24 cellular contexts compared by ENCODE assay signal in genomic region chr7:156094350-156095146, GRCh38.
"Had no signal": no experiment of that assay in that cellular context is flagged by ENCODE, and none has a peak within 500 bp of the region (broad histone marks: within the 10 kb centered on the region; RNA-seq: fewer than 3 reads in every experiment).

No MANE protein-coding gene starts in this region.

- H3K27ac ChIP-seq: coronary artery, neural progenitor cell, prostate gland, right atrium auricular region, suprapubic skin, thyroid gland had no signal

- H3K4me3 ChIP-seq: coronary artery, neural progenitor cell, prostate gland, right atrium auricular region, smooth muscle cell, suprapubic skin, thyroid gland had no signal

- H3K9ac ChIP-seq: neural progenitor cell had no signal

- H3K36me3 ChIP-seq: neural progenitor cell, prostate gland, right atrium auricular region, suprapubic skin, thyroid gland had no signal

- ATAC-seq: naive thymus-derived CD4-positive, alpha-beta T cell; sciatic nerve; stimulated activated naive CD8-positive, alpha-beta T cell treated with anti-CD3 and anti-CD28 coated beads, Interleukin-15, amount 100 ng/mL, for 72 hours had no signal

- H3K9me3 ChIP-seq: prostate gland, right atrium auricular region, thyroid gland had no signal

- H3K4me2 ChIP-seq: neural progenitor cell, smooth muscle cell had no signal

- H3K36me3 Mint-ChIP-seq: immature natural killer cell; naive thymus-derived CD4-positive, alpha-beta T cell; neural progenitor cell had no signal

- H3K27me3 ChIP-seq: neural progenitor cell, right atrium auricular region, thyroid gland had no signal

- H3K4me1 Mint-ChIP-seq: immature natural killer cell, neural progenitor cell had no signal

- DNase-seq: dermis blood vessel endothelial cell; effector memory CD4-positive, alpha-beta T cell; hypothalamus; immature natural killer cell; mesenchymal stem cell; midbrain; naive thymus-derived CD4-positive, alpha-beta T cell; nucleus accumbens; stimulated activated CD4-positive, alpha-beta T cell treated with anti-CD3 and anti-CD28 coated beads, Interleukin-12 subunit alpha, Interleukin-12 subunit beta, amount 100 ng/mL, for 4 hours; stimulated activated CD4-positive, alpha-beta T cell treated with anti-CD3 and anti-CD28 coated beads, Interleukin-1b, Interleukin-23, amount 100 ng/mL, for 48 hours; stimulated activated CD4-positive, alpha-beta T cell treated with anti-CD3 and anti-CD28 coated beads, Interleukin-4, amount 100 ng/mL, for 1 hour; stimulated activated CD8-positive, alpha-beta memory T cell treated with anti-CD3 and anti-CD28 coated beads, Interleukin-4, amount 100 ng/mL, for 48 hours; stimulated activated naive CD4-positive, alpha-beta T cell; stimulated activated naive CD8-positive, alpha-beta T cell treated with anti-CD3 and anti-CD28 coated beads, Interleukin-15, amount 100 ng/mL, for 72 hours; thyroid gland; trophoblast cell had no signal

- H3K9me3 Mint-ChIP-seq: immature natural killer cell, nephron, neural progenitor cell had no signal

- H3K27ac Mint-ChIP-seq: immature natural killer cell, nephron, neural progenitor cell had no signal

- H3K4me3 Mint-ChIP-seq: immature natural killer cell, nephron, neural progenitor cell had no signal

- H3K4me1 ChIP-seq: prostate gland, right atrium auricular region, suprapubic skin had no signal
